8 cellular contexts compared by ENCODE assay signal in genomic region chr4:5979981-5980380, GRCh38. TPM values are rescaled to one million over a fixed set of nuclear protein-coding genes. Genes with fewer than 3 reads are reported as not detected.
DNase-seq lines count a peak whose midpoint lies in the region; ATAC-seq and TF ChIP-seq lines count a peak whose summit lies in the region.

No MANE protein-coding gene starts in this region.

- no peak for TF ChIP-seq CTCF in natural killer cell (IDR thresholded peaks at IDR 0.05)
- no peak for TF ChIP-seq CTCF in endothelial cell (IDR thresholded peaks at IDR 0.05; ENCODE audit: unreplicated experiment)

- H3K36me3 Mint-ChIP-seq in natural killer cell treated with Interleukin-12 subunit alpha and Interleukin-12 subunit beta and Interleukin-15 and Interleukin-18, amount 100 ng/mL, for 72 hours = peaks cover 17% of the 10 kb centered on the region
- peaks cover 17% of the 10 kb centered on the region for H3K36me3 Mint-ChIP-seq in natural killer cell
- H3K36me3 Mint-ChIP-seq in endothelial cell (ENCODE audit: low read depth, unreplicated experiment) = no peaks in the 10 kb centered on the region

- no peak overlapping the region for H3K4me3 Mint-ChIP-seq in natural killer cell treated with Interleukin-12 subunit alpha and Interleukin-12 subunit beta and Interleukin-15 and Interleukin-18, amount 100 ng/mL, for 72 hours
- H3K4me3 Mint-ChIP-seq in natural killer cell = no peak overlapping the region
- H3K4me3 Mint-ChIP-seq in endothelial cell (ENCODE audit: unreplicated experiment) = no peak overlapping the region

- no peak overlapping the region for H3K27ac Mint-ChIP-seq in natural killer cell treated with Interleukin-12 subunit alpha and Interleukin-12 subunit beta and Interleukin-15 and Interleukin-18, amount 100 ng/mL, for 72 hours
- H3K27ac Mint-ChIP-seq in natural killer cell (no peak overlapping the region), endothelial cell (ENCODE audit: unreplicated experiment) (no peak overlapping the region)

- DNase-seq in natural killer cell treated with Interleukin-12 subunit alpha and Interleukin-12 subunit beta and Interleukin-15 and Interleukin-18, amount 100 ng/mL, for 72 hours (ENCODE audit: low spot score) = peak; percentile 25
- DNase-seq in natural killer cell (no peak), NCI-H2171 (lab: John Stamatoyannopoulos, UW) (peak; percentile 24), endothelial cell (ENCODE audit: low spot score) (peak; percentile 77), kidney tubule cell (ENCODE audit: low spot score) (no peak)

- intact Hi-C loops in natural killer cell (cut with micrococcal nuclease) = no loop called here

- H3K4me1 Mint-ChIP-seq in natural killer cell treated with Interleukin-12 subunit alpha and Interleukin-12 subunit beta and Interleukin-15 and Interleukin-18, amount 100 ng/mL, for 72 hours (ENCODE audit: low read depth in 2 of 2) = no peaks in the 10 kb centered on the region
- H3K4me1 Mint-ChIP-seq in natural killer cell = no peaks in the 10 kb centered on the region
- H3K4me1 Mint-ChIP-seq in endothelial cell (ENCODE audit: unreplicated experiment) = no peaks in the 10 kb centered on the region

- peaks cover 8% of the 10 kb centered on the region for H3K9me3 Mint-ChIP-seq in natural killer cell treated with Interleukin-12 subunit alpha and Interleukin-12 subunit beta and Interleukin-15 and Interleukin-18, amount 100 ng/mL, for 72 hours
- H3K9me3 Mint-ChIP-seq in natural killer cell = peaks cover 8 to 16% of the 10 kb centered on the region in 2 donors
- H3K9me3 Mint-ChIP-seq in endothelial cell (ENCODE audit: unreplicated experiment) = peaks cover 10% of the 10 kb centered on the region

- peaks cover 26 to 31% of the 10 kb centered on the region in 2 donors for H3K27me3 Mint-ChIP-seq in natural killer cell treated with Interleukin-12 subunit alpha and Interleukin-12 subunit beta and Interleukin-15 and Interleukin-18, amount 100 ng/mL, for 72 hours
- peaks cover 9 to 39% of the 10 kb centered on the region in 2 donors for H3K27me3 Mint-ChIP-seq in natural killer cell (ENCODE audit: low read depth in 2 of 2)
- H3K27me3 Mint-ChIP-seq in endothelial cell (ENCODE audit: unreplicated experiment) = peaks cover 4% of the 10 kb centered on the region

- peak in 1 of 2 donors; percentile 28 for ATAC-seq in natural killer cell treated with Interleukin-12 subunit alpha and Interleukin-12 subunit beta and Interleukin-15 and Interleukin-18, amount 100 ng/mL, for 72 hours
- ATAC-seq in natural killer cell = no peak
- ATAC-seq in GM19023 (IDR thresholded peaks at IDR 0.05; ENCODE audit: unreplicated experiment) = no peak
- ATAC-seq in HG02763 (IDR thresholded peaks at IDR 0.05; ENCODE audit: unreplicated experiment) = no peak
- ATAC-seq in HG03460 (IDR thresholded peaks at IDR 0.05; ENCODE audit: unreplicated experiment) = no peak

RNA-seq across cellular contexts. Expression of gene C4orf50, which starts 38.2 kb away (rescaled TPM):
- 1 to 10 TPM in 1 of 2 donors, under 1 TPM in 1; 0.81 to 6.9 TPM for total RNA-seq in natural killer cell treated with Interleukin-12 subunit alpha and Interleukin-12 subunit beta and Interleukin-15 and Interleukin-18, amount 100 ng/mL, for 72 hours
- total RNA-seq in natural killer cell = 1 to 10 TPM in 2 of 3 donors, under 1 TPM in 1; 0.63 to 2.7 (median 1.8) TPM
- total RNA-seq in endothelial cell (ENCODE audit: unreplicated experiment) = 0.05 TPM

Comparison
In these comparisons a context has a peak if more than half of its experiments do, and no peak if none do; other contexts are left out.
1. DNase-seq: peak in natural killer cell treated with Interleukin-12 subunit alpha and Interleukin-12 subunit beta and Interleukin-15 and Interleukin-18, amount 100 ng/mL, for 72 hours (single experiment), NCI-H2171 (single experiment) and endothelial cell (single experiment); none in natural killer cell (single experiment) and kidney tubule cell (single experiment).